ENCODE assay signal across 28 cellular contexts in genomic region chr16:5582529-5582928, GRCh38.
"Had no signal": no experiment of that assay in that cellular context is flagged by ENCODE, and none has a peak within 500 bp of the region (broad histone marks: within the 10 kb centered on the region; RNA-seq: fewer than 3 reads in every experiment).

No MANE protein-coding gene starts in this region.

- H3K36me3 Mint-ChIP-seq: naive thymus-derived CD8-positive, alpha-beta T cell; neural progenitor cell; stimulated activated effector memory CD8-positive, alpha-beta T cell treated with anti-CD3 and anti-CD28 coated beads, Interleukin-12 subunit alpha, Interleukin-12 subunit beta, amount 100 ng/mL, for 72 hours had no signal

- ATAC-seq: left cardiac atrium; left lung; lower lobe of right lung; naive thymus-derived CD8-positive, alpha-beta T cell; sciatic nerve; stimulated activated effector memory CD8-positive, alpha-beta T cell treated with anti-CD3 and anti-CD28 coated beads, Interleukin-12 subunit alpha, Interleukin-12 subunit beta, amount 100 ng/mL, for 72 hours; upper lobe of right lung had no signal

- H3K27me3 ChIP-seq: neural progenitor cell, neutrophil, right atrium auricular region, suprapubic skin, upper lobe of right lung, vagina had no signal

- H3K4me3 Mint-ChIP-seq: naive thymus-derived CD8-positive, alpha-beta T cell; nephron; neural progenitor cell; stimulated activated effector memory CD8-positive, alpha-beta T cell treated with anti-CD3 and anti-CD28 coated beads, Interleukin-12 subunit alpha, Interleukin-12 subunit beta, amount 100 ng/mL, for 72 hours; stimulated activated naive CD8-positive, alpha-beta T cell treated with anti-CD3 and anti-CD28 coated beads, Interleukin-15, Interleukin-2, amounts not matched to agents 100 ng/mL and 50 ng/mL, for 24 hours had no signal

- H3K9me3 Mint-ChIP-seq: nephron; neural progenitor cell; stimulated activated naive CD8-positive, alpha-beta T cell treated with anti-CD3 and anti-CD28 coated beads, Interleukin-15, Interleukin-2, amounts not matched to agents 100 ng/mL and 50 ng/mL, for 24 hours had no signal

- H3K4me2 ChIP-seq: neural progenitor cell had no signal

- H3K4me3 ChIP-seq: left lung, lower lobe of right lung, neural progenitor cell, right atrium auricular region, skin epidermis, suprapubic skin, thoracic aorta, tibial artery, upper lobe of right lung, vagina had no signal

- H3K27ac Mint-ChIP-seq: nephron; neural progenitor cell; stimulated activated effector memory CD8-positive, alpha-beta T cell treated with anti-CD3 and anti-CD28 coated beads, Interleukin-12 subunit alpha, Interleukin-12 subunit beta, amount 100 ng/mL, for 72 hours; stimulated activated naive CD8-positive, alpha-beta T cell treated with anti-CD3 and anti-CD28 coated beads, Interleukin-15, Interleukin-2, amounts not matched to agents 100 ng/mL and 50 ng/mL, for 24 hours had no signal

- H3K27me3 Mint-ChIP-seq: stimulated activated naive CD8-positive, alpha-beta T cell treated with anti-CD3 and anti-CD28 coated beads, Interleukin-15, Interleukin-2, amounts not matched to agents 100 ng/mL and 50 ng/mL, for 24 hours had no signal

- H3K9ac ChIP-seq: neural progenitor cell, parathyroid adenoma had no signal

- H3K27ac ChIP-seq: left lung, lower lobe of right lung, neural progenitor cell, neutrophil, parathyroid adenoma, right atrium auricular region, skin epidermis, suprapubic skin, thoracic aorta, tibial artery, upper lobe of right lung, vagina had no signal

- H3K4me1 Mint-ChIP-seq: nephron; neural progenitor cell; stimulated activated effector memory CD8-positive, alpha-beta T cell treated with anti-CD3 and anti-CD28 coated beads, Interleukin-12 subunit alpha, Interleukin-12 subunit beta, amount 100 ng/mL, for 72 hours had no signal

- DNase-seq: hippocampal formation; kidney glomerular epithelial cell; left cardiac atrium; left lung; lower lobe of right lung; mammary epithelial cell; mesenchymal stem cell; naive thymus-derived CD8-positive, alpha-beta T cell; occipital lobe; stimulated activated CD4-positive, alpha-beta T cell treated with anti-CD3 and anti-CD28 coated beads, Interleukin-12 subunit alpha, Interleukin-12 subunit beta, amount 100 ng/mL, for 4 hours; stimulated activated CD4-positive, alpha-beta T cell treated with anti-CD3 and anti-CD28 coated beads, Interleukin-15, amount 100 ng/mL, for 24 hours; stimulated activated CD4-positive, alpha-beta T cell treated with anti-CD3 and anti-CD28 coated beads, Interleukin-4, amount 100 ng/mL, for 24 hours; stimulated activated naive CD4-positive, alpha-beta T cell; tibial artery; trophoblast cell; upper lobe of right lung had no signal

- H3K36me3 ChIP-seq: left lung, lower lobe of right lung, neural progenitor cell, neutrophil, right atrium auricular region, suprapubic skin, thoracic aorta, tibial artery, upper lobe of right lung, vagina had no signal

- H3K4me1 ChIP-seq: left lung, lower lobe of right lung, neural progenitor cell, parathyroid adenoma, right atrium auricular region, suprapubic skin, tibial artery, upper lobe of right lung, vagina had no signal

- H3K9me3 ChIP-seq: left lung, lower lobe of right lung, neutrophil, right atrium auricular region, suprapubic skin, thoracic aorta, tibial artery, upper lobe of right lung, vagina had no signal
